In the genomic region with DNA sequence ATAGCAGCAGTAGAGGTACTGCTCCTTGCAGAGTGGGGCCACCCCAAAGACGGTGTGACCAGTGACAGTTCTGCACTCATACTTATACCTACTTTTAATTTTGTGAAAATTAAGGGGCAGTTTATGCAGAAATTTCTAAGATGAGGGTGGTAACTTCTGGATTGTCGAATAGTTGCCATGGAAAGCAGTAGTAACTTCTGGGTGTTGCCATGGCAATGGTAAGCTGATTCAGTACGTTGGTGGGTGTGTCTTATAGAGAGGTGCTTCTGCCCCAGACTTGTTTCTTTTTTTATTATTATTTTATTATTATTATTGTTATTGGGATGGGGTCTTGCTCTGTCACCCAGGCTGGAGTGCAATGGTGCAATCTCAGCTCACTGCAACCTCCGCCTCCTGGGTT, we compare ENCODE assay signal across 21 cellular contexts.
A peak's percentile ranks its signal among the peaks of the same experiment; 100 is the strongest.
DNase-seq lines count a peak whose midpoint lies in the region; ATAC-seq, FAIRE-seq and TF ChIP-seq lines count a peak whose summit lies in the region.
"Had no signal": no experiment of that assay in that cellular context is flagged by ENCODE, and none has a peak within 500 bp of the region (broad histone marks: within the 10 kb centered on the region; RNA-seq: fewer than 3 reads in every experiment).

No MANE protein-coding gene starts in this region.

- H3K27me3 Mint-ChIP-seq in GM23338 (ENCODE audit: insufficient read depth, low read depth, poor library complexity), result no peaks in the 10 kb centered on the region
- H3K27me3 Mint-ChIP-seq: B cell; CD4-positive, alpha-beta T cell had no signal

- H3K9ac ChIP-seq in K562 (ENCODE audit: insufficient read depth in 1 of 2, low read depth in 2 of 2, low read length in 2 of 2) (no peak overlapping the region), mesendoderm (ENCODE audit: low read length) (no peak overlapping the region)
- H3K9ac ChIP-seq: BLaER1 treated with 17β-estradiol and CSF1 and Interleukin-3, amounts not matched to agents 10 nM and 100 nM had no signal

- H3K27me3 ChIP-seq in GM23338 (ENCODE audit: insufficient read depth), result no peaks in the 10 kb centered on the region
- H3K27me3 ChIP-seq in K562 (ENCODE audit: control insufficient read depth in 2 of 2, insufficient read depth in 2 of 2, low read length in 2 of 2), result no peaks in the 10 kb centered on the region
- H3K27me3 ChIP-seq in mesendoderm (ENCODE audit: insufficient read depth, low read length, poor library complexity), result no peaks in the 10 kb centered on the region
- H3K27me3 ChIP-seq: BLaER1 treated with 17β-estradiol and CSF1 and Interleukin-3, amounts not matched to agents 10 nM and 100 nM had no signal

- no peak for TF ChIP-seq POLR2A in K562 (conservative IDR thresholded peaks at IDR 0.05)

- H3K4me1 ChIP-seq in GM23338 (ENCODE audit: insufficient read depth) (peaks cover 9% of the 10 kb centered on the region), K562 (replicated peaks in 1 of 2; ENCODE audit: control insufficient read depth in 2 of 2, insufficient read depth in 2 of 2, low read length in 2 of 2) (no peaks in the 10 kb centered on the region), mesendoderm (ENCODE audit: control insufficient read depth, low read depth, low read length) (peaks cover 4% of the 10 kb centered on the region)
- H3K4me1 ChIP-seq: BLaER1 treated with 17β-estradiol and CSF1 and Interleukin-3, amounts not matched to agents 10 nM and 100 nM; Caco-2 had no signal

- POLR2A ChIA-PET in K562 (lab: Yijun Ruan, JAX), result no interaction called here

- no peak overlapping the region for H2BK5ac ChIP-seq in mesendoderm (ENCODE audit: low read length)

- no peak overlapping the region for H3K56ac ChIP-seq in mesendoderm (ENCODE audit: low read length)

- H4K5ac ChIP-seq in mesendoderm (ENCODE audit: low read length), result no peak overlapping the region

- H3K27ac ChIP-seq in GM23338 (ENCODE audit: low read depth) (no peak overlapping the region), K562 (ENCODE audit: extremely low read depth, low read depth, low read length) (no peak overlapping the region), mesendoderm (ENCODE audit: low read depth, low read length) (no peak overlapping the region)
- H3K27ac ChIP-seq: BLaER1 treated with 17β-estradiol and CSF1 and Interleukin-3, amounts not matched to agents 10 nM and 100 nM; C4-2B had no signal

- H2AFZ ChIP-seq in GM23338 (no peak overlapping the region), K562 (ENCODE audit: low read depth, low read length) (no peak overlapping the region)

- in situ Hi-C loops in K562 (cut with MboI), result no loop called here

- no peak overlapping the region for H3K4ac ChIP-seq in mesendoderm (ENCODE audit: low read depth, low read length)

- H3K79me2 ChIP-seq in GM23338 (replicated peaks; ENCODE audit: insufficient read depth), result no peaks in the 10 kb centered on the region
- no peaks in the 10 kb centered on the region for H3K79me2 ChIP-seq in K562 (ENCODE audit: control insufficient read depth, insufficient read depth, low read length)
- H3K79me2 ChIP-seq in mesendoderm (ENCODE audit: control insufficient read depth, insufficient read depth, low read length), result no peaks in the 10 kb centered on the region

- peaks cover 8% of the 10 kb centered on the region for H3K4me1 Mint-ChIP-seq in GM23338
- H3K4me1 Mint-ChIP-seq: B cell had no signal

- WGBS in K562 (ENCODE audit: insufficient coverage, low coverage, missing lambda C conversion rate), result 0% methylated on average over 4 of the region's 4 CpGs
- no CpG with 5 or more reads among the region's 4 CpGs for WGBS in mesendoderm (ENCODE audit: extremely low coverage, insufficient coverage, low lambda C conversion rate)

- no peaks in the 10 kb centered on the region for H4K20me1 ChIP-seq in GM23338 (replicated peaks; ENCODE audit: insufficient read depth)
- H4K20me1 ChIP-seq in K562 (replicated peaks; ENCODE audit: control insufficient read depth, insufficient read depth, low read length), result no peaks in the 10 kb centered on the region
- H4K20me1 ChIP-seq: BLaER1 treated with 17β-estradiol and CSF1 and Interleukin-3, amounts not matched to agents 10 nM and 100 nM had no signal

- no peak overlapping the region for H3K23ac ChIP-seq in mesendoderm (ENCODE audit: low read length)

- TF ChIP-seq RAD21 in K562 (CRISPR knock-in tag; conservative IDR thresholded peaks at IDR 0.05 in 1 of 2, IDR thresholded peaks at IDR 0.05 in 1 of 2), result no peak

- H3K4me3 ChIP-seq in GM23338 (no peak overlapping the region), K562 (no peak overlapping the region), mesendoderm (ENCODE audit: low read length) (no peak overlapping the region)
- H3K4me3 ChIP-seq: BLaER1 treated with 17β-estradiol and CSF1 and Interleukin-3, amounts not matched to agents 10 nM and 100 nM had no signal

- intact Hi-C loops in K562 (cut with micrococcal nuclease), result no loop called here

- H2AK5ac ChIP-seq in mesendoderm (ENCODE audit: low read length), result no peak overlapping the region

- H3K79me1 ChIP-seq in mesendoderm (ENCODE audit: low read length), result no peaks in the 10 kb centered on the region

- CTCF ChIA-PET in K562 (lab: Yijun Ruan, JAX; ENCODE audit: low intra/inter-chr PET ratio), result no interaction called here

- no peak for FAIRE-seq in K562 (lab: Jason Lieb, UNC)
- FAIRE-seq: A204.1, D721Med, G401.6, GM12891 had no signal

- H3K9me1 ChIP-seq in K562 (ENCODE audit: control insufficient read depth, insufficient read depth, low read length), result no peaks in the 10 kb centered on the region

- TF ChIP-seq EP300 in K562 (IDR thresholded peaks at IDR 0.05; ENCODE audit: low read length), result no peak

- TF ChIP-seq CTCF in GM23338 (conservative IDR thresholded peaks at IDR 0.05; ENCODE audit: low read depth in 2 of 2), result no peak
- TF ChIP-seq CTCF in K562 (IDR thresholded peaks at IDR 0.05 in 2 of 3, conservative IDR thresholded peaks at IDR 0.05 in 1 of 3; ENCODE audit: insufficient read depth in 2 of 3, low read depth in 1 of 3, low read length in 3 of 3), result no peak

- H3K9me3 ChIP-seq in K562 (replicated peaks; ENCODE audit: control insufficient read depth, insufficient read depth, low read depth, low read length), result no peaks in the 10 kb centered on the region
- H3K9me3 ChIP-seq: BLaER1 treated with 17β-estradiol and CSF1 and Interleukin-3, amounts not matched to agents 10 nM and 100 nM; Caco-2 had no signal

- BruUV-seq in K562 (replicated peaks; lab: Mats Ljungman, UMichigan), result no TSS peak

- no peaks in the 10 kb centered on the region for H3F3A ChIP-seq in GM23338 (replicated peaks; ENCODE audit: low read depth)

- H3K18ac ChIP-seq in mesendoderm (ENCODE audit: low read length), result no peak overlapping the region

- peaks cover 3% of the 10 kb centered on the region for H3K9me2 ChIP-seq in GM23338 (ENCODE audit: insufficient read depth)

- H3K36me3 ChIP-seq in GM23338 (ENCODE audit: insufficient read depth) (no peaks in the 10 kb centered on the region), K562 (ENCODE audit: control insufficient read depth, insufficient read depth, low read length) (no peaks in the 10 kb centered on the region), mesendoderm (ENCODE audit: control insufficient read depth, insufficient read depth, low read length) (no peaks in the 10 kb centered on the region)
- H3K36me3 ChIP-seq: BLaER1 treated with 17β-estradiol and CSF1 and Interleukin-3, amounts not matched to agents 10 nM and 100 nM had no signal

- no peak overlapping the region for H3K4me3 Mint-ChIP-seq in GM23338
- H3K4me3 Mint-ChIP-seq: B cell; CD4-positive, alpha-beta T cell; CD8-positive, alpha-beta T cell had no signal

- H4K8ac ChIP-seq in mesendoderm (ENCODE audit: low read depth, low read length), result no peak overlapping the region

- no peak overlapping the region for H3K27ac Mint-ChIP-seq in GM23338
- H3K27ac Mint-ChIP-seq: B cell; CD4-positive, alpha-beta T cell; CD8-positive, alpha-beta T cell had no signal

- ATAC-seq in GM23338 (no peak), K562 (no peak), GM18511 (IDR thresholded peaks at IDR 0.05; ENCODE audit: unreplicated experiment) (no peak)
- ATAC-seq: CD8-positive, alpha-beta T cell had no signal

- DNase-seq in GM23338 (ENCODE audit: low spot score), result peak; percentile 5
- no peak for DNase-seq in K562 (ENCODE audit: extremely low read depth in 1 of 4, low spot score in 3 of 4)
- DNase-seq in mesendoderm, result peak; percentile 28
- no peak for DNase-seq in activated CD8-positive, alpha-beta memory T cell treated with anti-CD3 and anti-CD28 coated beads, Interleukin-2, amount 50 U/mL, for 4 hours
- DNase-seq in NCI-H748 (lab: John Stamatoyannopoulos, UW; ENCODE audit: unreplicated experiment), result no peak
- DNase-seq: 8988T; ACHN; Caco-2; Calu3; CD4-positive, alpha-beta T cell; CD8-positive, alpha-beta T cell; DMS79 treated with DMSO at 0.1 percent for 48 hours; GF-D8 had no signal

- H3K36me3 Mint-ChIP-seq in GM23338 (ENCODE audit: low read depth), result no peaks in the 10 kb centered on the region
- H3K36me3 Mint-ChIP-seq: CD8-positive, alpha-beta T cell had no signal

- H3K4me2 ChIP-seq in GM23338 (no peak overlapping the region), K562 (ENCODE audit: insufficient read depth, low read length) (no peak overlapping the region), mesendoderm (ENCODE audit: low read length) (no peak overlapping the region)
- H3K4me2 ChIP-seq: BLaER1 treated with 17β-estradiol and CSF1 and Interleukin-3, amounts not matched to agents 10 nM and 100 nM had no signal

- no peak overlapping the region for H2BK15ac ChIP-seq in mesendoderm (replicated peaks; ENCODE audit: low read depth)

- H2BK120ac ChIP-seq in mesendoderm (ENCODE audit: low read depth, low read length), result no peak overlapping the region

- H3K9me3 Mint-ChIP-seq in GM23338, result no peaks in the 10 kb centered on the region
- H3K9me3 Mint-ChIP-seq: CD8-positive, alpha-beta T cell had no signal

TF ChIP-seq in GM23338, 12 proteins besides CTCF, POLR2A, EP300 and RAD21:
- no peak for TF ChIP-seq EZH2phosphoT487 (IDR thresholded peaks at IDR 0.05; ENCODE audit: unreplicated experiment)
- TF ChIP-seq CREB1 (CRISPR knock-in tag; IDR thresholded peaks at IDR 0.05; ENCODE audit: low read depth), result no peak

TF ChIP-seq in K562, 482 proteins besides CTCF, POLR2A, EP300 and RAD21:
- TF ChIP-seq, protein P1, sequence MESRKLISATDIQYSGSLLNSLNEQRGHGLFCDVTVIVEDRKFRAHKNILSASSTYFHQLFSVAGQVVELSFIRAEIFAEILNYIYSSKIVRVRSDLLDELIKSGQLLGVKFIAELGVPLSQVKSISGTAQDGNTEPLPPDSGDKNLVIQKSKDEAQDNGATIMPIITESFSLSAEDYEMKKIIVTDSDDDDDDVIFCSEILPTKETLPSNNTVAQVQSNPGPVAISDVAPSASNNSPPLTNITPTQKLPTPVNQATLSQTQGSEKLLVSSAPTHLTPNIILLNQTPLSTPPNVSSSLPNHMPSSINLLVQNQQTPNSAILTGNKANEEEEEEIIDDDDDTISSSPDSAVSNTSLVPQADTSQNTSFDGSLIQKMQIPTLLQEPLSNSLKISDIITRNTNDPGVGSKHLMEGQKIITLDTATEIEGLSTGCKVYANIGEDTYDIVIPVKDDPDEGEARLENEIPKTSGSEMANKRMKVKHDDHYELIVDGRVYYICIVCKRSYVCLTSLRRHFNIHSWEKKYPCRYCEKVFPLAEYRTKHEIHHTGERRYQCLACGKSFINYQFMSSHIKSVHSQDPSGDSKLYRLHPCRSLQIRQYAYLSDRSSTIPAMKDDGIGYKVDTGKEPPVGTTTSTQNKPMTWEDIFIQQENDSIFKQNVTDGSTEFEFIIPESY (CRISPR knock-in tag; IDR thresholded peaks at IDR 0.05), result no peak
- TF ChIP-seq SETDB1 (IDR thresholded peaks at IDR 0.05; ENCODE audit: low read length) (no peak), RFX1 (IDR thresholded peaks at IDR 0.05) (peak; percentile 56)

Comparison
In these comparisons a context has a peak if more than half of its experiments do, and no peak if none do; other contexts are left out.
1. DNase-seq: peak in GM23338 (single experiment) and mesendoderm (single experiment); none in K562 (0 of 4), activated CD8-positive, alpha-beta memory T cell treated with anti-CD3 and anti-CD28 coated beads, Interleukin-2, amount 50 U/mL, for 4 hours (single experiment) and NCI-H748 (single experiment).